ENCODE assay signal across 7 cellular contexts in the genomic region with DNA sequence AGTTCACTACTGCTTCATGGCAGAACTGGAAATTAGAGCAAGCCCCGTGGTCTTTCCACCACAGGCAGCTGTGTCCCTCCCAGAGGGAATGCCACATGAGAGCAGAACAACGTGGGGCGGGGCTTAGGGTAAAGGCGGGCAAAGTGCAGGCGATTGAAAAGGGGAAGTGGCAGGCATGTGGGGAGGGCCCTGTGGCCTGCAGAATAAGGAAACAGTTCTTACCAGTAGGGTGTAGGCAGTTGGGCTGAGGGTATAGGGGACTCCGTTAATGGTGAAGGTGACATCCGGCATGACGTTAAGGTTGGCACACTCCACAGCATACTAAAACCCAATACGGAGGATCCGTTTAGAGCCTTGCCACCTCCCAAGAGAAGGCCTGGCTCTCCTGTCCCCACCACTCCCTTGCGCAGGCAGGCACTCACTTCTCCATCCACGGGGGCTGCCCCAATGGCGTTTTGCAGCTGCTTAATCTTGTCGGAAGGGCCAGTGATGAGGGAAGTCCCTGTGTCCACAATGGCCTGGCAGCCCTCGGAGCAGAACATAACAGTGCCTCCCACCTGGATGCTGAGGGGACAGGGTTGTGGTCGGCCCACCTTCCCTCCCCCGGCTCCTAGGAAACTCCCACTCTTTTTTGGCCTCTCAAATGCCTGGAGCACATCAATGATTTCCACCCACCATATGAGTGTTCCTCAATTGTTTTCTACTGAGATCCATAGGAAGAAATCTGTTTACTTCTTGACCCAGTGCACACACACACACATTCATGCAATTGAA. TPM values are rescaled to one million over a fixed set of nuclear protein-coding genes. Genes with fewer than 3 reads are reported as not detected.
A peak's percentile ranks its signal among the peaks of the same experiment; 100 is the strongest.
DNase-seq lines count a peak whose midpoint lies in the region; ATAC-seq and TF ChIP-seq lines count a peak whose summit lies in the region.

No MANE protein-coding gene starts in this region.

- no peaks in the 10 kb centered on the region for H3K36me3 Mint-ChIP-seq in naive thymus-derived CD4-positive, alpha-beta T cell

- TF ChIP-seq CTCF in adrenal gland (IDR thresholded peaks at IDR 0.05) (no peak), foreskin keratinocyte (conservative IDR thresholded peaks at IDR 0.05) (no peak), smooth muscle cell (IDR thresholded peaks at IDR 0.05; ENCODE audit: borderline replicate concordance, insufficient read depth, poor library complexity, severe bottlenecking) (no peak)

- CTCF ChIA-PET in naive thymus-derived CD4-positive, alpha-beta T cell (lab: Charles Lee), result interaction anchor here (0.8 kb wide), 1 partner anchor 18 kb away, joined by 3 read pairs; no protein-coding TSS in a partner anchor

- H3K27me3 ChIP-seq in adrenal gland, result no peaks in the 10 kb centered on the region
- H3K27me3 ChIP-seq in naive thymus-derived CD4-positive, alpha-beta T cell (ENCODE audit: control insufficient read depth in 2 of 2, insufficient read depth in 2 of 2, low read length in 2 of 2), result no peaks in the 10 kb centered on the region
- no peaks in the 10 kb centered on the region for H3K27me3 ChIP-seq in foreskin keratinocyte
- no peaks in the 10 kb centered on the region for H3K27me3 ChIP-seq in smooth muscle cell (ENCODE audit: low read depth)

- no peaks in the 10 kb centered on the region for H3K9me3 ChIP-seq in adrenal gland (replicated peaks in 1 of 3)
- no peaks in the 10 kb centered on the region for H3K9me3 ChIP-seq in naive thymus-derived CD4-positive, alpha-beta T cell (ENCODE audit: control insufficient read depth in 2 of 3, low read length in 3 of 3)
- no peaks in the 10 kb centered on the region for H3K9me3 ChIP-seq in smooth muscle cell (replicated peaks; ENCODE audit: low read depth)

- peaks cover 15 to 27% (median 23%) of the 10 kb centered on the region in 7 donors for H3K4me1 Mint-ChIP-seq in naive thymus-derived CD4-positive, alpha-beta T cell

- H3K27ac ChIP-seq in adrenal gland (peak overlapping the region in 1 of 5 donors; percentile 35), foreskin keratinocyte (no peak overlapping the region), smooth muscle cell (ENCODE audit: low read depth) (no peak overlapping the region)
- no peak overlapping the region for H3K27ac ChIP-seq in naive thymus-derived CD4-positive, alpha-beta T cell (ENCODE audit: low read depth, low read length)

- peak overlapping the region in 5 of 9 donors; percentile 1 to 77 (median 50) for H3K27ac Mint-ChIP-seq in naive thymus-derived CD4-positive, alpha-beta T cell

- no peak for TF ChIP-seq POLR2A in adrenal gland (IDR thresholded peaks at IDR 0.05)

- DNase-seq in NAMALWA (ENCODE audit: low spot score) (peak; percentile 86), adrenal gland (peak; percentile 58 to 78 (median 71)), foreskin keratinocyte (no peak), smooth muscle cell (lab: John Stamatoyannopoulos, UW; ENCODE audit: unreplicated experiment) (no peak)
- DNase-seq in naive thymus-derived CD4-positive, alpha-beta T cell, result peak in 8 of 9 donors; percentile 12 to 47 (median 26)

- POLR2A ChIA-PET in naive thymus-derived CD4-positive, alpha-beta T cell (lab: Charles Lee), result interaction anchor here (0.9 kb wide), 1 partner anchor 77 kb away, joined by 5 read pairs; no protein-coding TSS in a partner anchor

- H3K4me3 ChIP-seq in adrenal gland, result no peak overlapping the region
- no peak overlapping the region for H3K4me3 ChIP-seq in naive thymus-derived CD4-positive, alpha-beta T cell (ENCODE audit: low read length)
- no peak overlapping the region for H3K4me3 ChIP-seq in smooth muscle cell

- H3K79me2 ChIP-seq in smooth muscle cell (ENCODE audit: low read depth), result no peaks in the 10 kb centered on the region

- H3K9ac ChIP-seq in smooth muscle cell (ENCODE audit: low read depth), result no peak overlapping the region

- H3K36me3 ChIP-seq in adrenal gland (replicated peaks in 1 of 2) (no peaks in the 10 kb centered on the region), smooth muscle cell (ENCODE audit: low read depth) (no peaks in the 10 kb centered on the region)
- no peaks in the 10 kb centered on the region for H3K36me3 ChIP-seq in naive thymus-derived CD4-positive, alpha-beta T cell (ENCODE audit: control insufficient read depth in 2 of 3, insufficient read depth in 3 of 3, low read length in 3 of 3)

- no peaks in the 10 kb centered on the region for H3K4me1 ChIP-seq in adrenal gland (replicated peaks in 1 of 2)
- H3K4me1 ChIP-seq in naive thymus-derived CD4-positive, alpha-beta T cell (ENCODE audit: control insufficient read depth in 2 of 2, insufficient read depth in 2 of 2, low read length in 2 of 2), result peaks cover 0 to 12% of the 10 kb centered on the region in 2 donors
- H3K4me1 ChIP-seq in foreskin keratinocyte, result no peaks in the 10 kb centered on the region
- no peaks in the 10 kb centered on the region for H3K4me1 ChIP-seq in smooth muscle cell (ENCODE audit: low read depth)

- 70 to 79% (median 74%) methylated on average over 13 to 17 of the region's 17 CpGs for WGBS in adrenal gland, 4 donors
- 82% methylated on average over 17 of the region's 17 CpGs for WGBS in smooth muscle cell (ENCODE audit: low lambda C conversion rate)

- peak overlapping the region; percentile 4 to 76 (median 62) for H3K4me3 Mint-ChIP-seq in naive thymus-derived CD4-positive, alpha-beta T cell

- no peaks in the 10 kb centered on the region for H3F3A ChIP-seq in smooth muscle cell (ENCODE audit: low read depth)

- no peaks in the 10 kb centered on the region for H3K9me3 Mint-ChIP-seq in naive thymus-derived CD4-positive, alpha-beta T cell

- no peak overlapping the region for H3K4me2 ChIP-seq in smooth muscle cell

- ATAC-seq in GM18873 (IDR thresholded peaks at IDR 0.05; ENCODE audit: low FRiP score, unreplicated experiment), result peak; percentile 93
- ATAC-seq in HG02623 (IDR thresholded peaks at IDR 0.05; ENCODE audit: unreplicated experiment), result peak; percentile 94
- ATAC-seq in naive thymus-derived CD4-positive, alpha-beta T cell, result peak; percentile 98
- ATAC-seq in foreskin keratinocyte, result no peak

- no peaks in the 10 kb centered on the region for H4K20me1 ChIP-seq in smooth muscle cell (ENCODE audit: low read depth)

- H3K27me3 Mint-ChIP-seq in naive thymus-derived CD4-positive, alpha-beta T cell, result peaks cover 0 to 5% (median 0%) of the 10 kb centered on the region in 5 donors

- intact Hi-C loops in adrenal gland (cut with DNase I), result no loop called here
- intact Hi-C loops in naive thymus-derived CD4-positive, alpha-beta T cell (cut with micrococcal nuclease), result loop anchor here in 1 of 2 donors (1.0 kb wide), 1 partner anchor 11 kb away; a partner anchor contains a TSS

- no peak overlapping the region for H2AFZ ChIP-seq in smooth muscle cell (ENCODE audit: low read depth)

RNA-seq across cellular contexts. Expression of a gene that starts 9.1 kb away (rescaled TPM):
- total RNA-seq in adrenal gland, result 1 to 10 TPM in 2 of 8 donors, under 1 TPM in 6; 0.17 to 1.9 (median 0.57) TPM
- 1 to 10 TPM in 2 of 3 donors, under 1 TPM in 1; 0.88 to 3.5 (median 1.0) TPM for polyA plus RNA-seq in adrenal gland
- total RNA-seq in naive thymus-derived CD4-positive, alpha-beta T cell, result under 1 TPM in 3 of 5 experiments, not detected in 2; 0.24 to 0.76 (median 0.35) TPM
- polyA plus RNA-seq in naive thymus-derived CD4-positive, alpha-beta T cell, result not detected
- 18.6 and 18.7 TPM in 2 replicates for total RNA-seq in foreskin keratinocyte
- 20.2 and 22.0 TPM in 2 replicates for polyA plus RNA-seq in foreskin keratinocyte
- 8.0 and 13.0 TPM in 2 replicates for total RNA-seq in smooth muscle cell
- polyA plus RNA-seq in smooth muscle cell, result 11.5 and 13.6 TPM in 2 replicates

RNA-seq across cellular contexts. Expression of a gene that starts 11.4 kb away (rescaled TPM):
- total RNA-seq in adrenal gland, result not detected
- polyA plus RNA-seq in adrenal gland, result under 1 TPM in 1 of 3 donors, not detected in 2; 0.07 TPM
- not detected for total RNA-seq in naive thymus-derived CD4-positive, alpha-beta T cell
- polyA plus RNA-seq in naive thymus-derived CD4-positive, alpha-beta T cell, result not detected
- 0.54 and 0.71 TPM in 2 replicates for total RNA-seq in foreskin keratinocyte
- 0.35 and 0.66 TPM in 2 replicates for polyA plus RNA-seq in foreskin keratinocyte
- not detected in 2 replicates for total RNA-seq in smooth muscle cell
- not detected in 2 replicates for polyA plus RNA-seq in smooth muscle cell

RNA-seq across cellular contexts. Expression of a gene that starts 40.7 kb away (rescaled TPM):
- total RNA-seq in adrenal gland, result not detected
- polyA plus RNA-seq in adrenal gland, result under 1 TPM in 2 of 3 donors, not detected in 1; 0.13 to 0.17 TPM
- total RNA-seq in naive thymus-derived CD4-positive, alpha-beta T cell, result 1 to 10 TPM in 2 of 5 experiments, under 1 TPM in 2, not detected in 1; 0.22 to 2.8 (median 0.72) TPM
- polyA plus RNA-seq in naive thymus-derived CD4-positive, alpha-beta T cell, result not detected
- total RNA-seq in foreskin keratinocyte, result not detected in 2 replicates
- not detected in 2 replicates for polyA plus RNA-seq in foreskin keratinocyte
- total RNA-seq in smooth muscle cell, result not detected in 2 replicates
- not detected in 2 replicates for polyA plus RNA-seq in smooth muscle cell

Comparison
In these comparisons a context has a peak if more than half of its experiments do, and no peak if none do; other contexts are left out.
1. DNase-seq: peak in NAMALWA (single experiment), adrenal gland (7 of 7) and naive thymus-derived CD4-positive, alpha-beta T cell (8 of 9); none in foreskin keratinocyte (0 of 2) and smooth muscle cell (single experiment).